20 cellular contexts compared by ENCODE assay signal in genomic region chr2:152298754-152299153, GRCh38. TPM values are rescaled to one million over a fixed set of nuclear protein-coding genes. Genes with fewer than 3 reads are reported as not detected.
A peak's percentile ranks its signal among the peaks of the same experiment; 100 is the strongest.
DNase-seq lines count a peak whose midpoint lies in the region; ATAC-seq, FAIRE-seq and TF ChIP-seq lines count a peak whose summit lies in the region.
"Had no signal": no experiment of that assay in that cellular context is flagged by ENCODE, and none has a peak within 500 bp of the region (broad histone marks: within the 10 kb centered on the region; RNA-seq: fewer than 3 reads in every experiment).

No MANE protein-coding gene starts in this region.

- WGBS in mesendoderm (ENCODE audit: extremely low coverage, insufficient coverage, low lambda C conversion rate) = no CpG with 5 or more reads among the region's 1 CpG

- H3K4ac ChIP-seq in mesendoderm (ENCODE audit: low read depth, low read length) = no peak overlapping the region

- TF ChIP-seq CTCF in GM23338 (conservative IDR thresholded peaks at IDR 0.05; ENCODE audit: low read depth in 2 of 2) (no peak), bronchial epithelial cell (IDR thresholded peaks at IDR 0.05; ENCODE audit: insufficient read depth, low read length, severe bottlenecking) (no peak), RWPE1 (conservative IDR thresholded peaks at IDR 0.05; ENCODE audit: low read depth) (no peak)

- H3K27ac ChIP-seq in GM23338 (ENCODE audit: low read depth) = no peak overlapping the region
- H3K27ac ChIP-seq in mesendoderm (ENCODE audit: low read depth, low read length) = no peak overlapping the region
- H3K27ac ChIP-seq in RWPE1 = no peak overlapping the region
- H3K27ac ChIP-seq: BLaER1 had no signal

- peak; percentile 7 for DNase-seq in GM23338 (ENCODE audit: low spot score)
- DNase-seq in NCI-H460 (ENCODE audit: extremely low read depth, low read depth) = peak; percentile 8
- DNase-seq in bronchial epithelial cell (ENCODE audit: low read depth) = peak; percentile 81
- DNase-seq in mesendoderm = peak; percentile 8
- no peak for DNase-seq in RWPE1 (ENCODE audit: low spot score)
- no peak for DNase-seq in activated effector memory CD4-positive, alpha-beta T cell treated with Interleukin-2 at 50 U/mL for 16 hours
- DNase-seq: activated CD4-positive, alpha-beta T cell treated with anti-CD3 and anti-CD28 coated beads for 48 hours; activated naive CD4-positive, alpha-beta T cell treated with anti-CD3 and anti-CD28 coated beads, Interleukin-2, amount 50 U/mL, for 16 hours; glutamatergic neuron; mesenchymal stem cell; MV-4-11; NCI-H2171; retina; SIG-M5; stimulated activated CD4-positive, alpha-beta T cell treated with anti-CD3 and anti-CD28 coated beads, Interleukin-2, amount 100 ng/mL, for 24 hours; T-helper 9 cell had no signal

- no peak overlapping the region for H3K9ac ChIP-seq in mesendoderm (ENCODE audit: low read length)
- H3K9ac ChIP-seq: BLaER1 had no signal

- no peak overlapping the region for H3K23ac ChIP-seq in mesendoderm (ENCODE audit: low read length)

- peaks cover 2% of the 10 kb centered on the region for H3K27me3 Mint-ChIP-seq in GM23338 (ENCODE audit: insufficient read depth, low read depth, poor library complexity)

- peak overlapping the region; percentile 60 for H3K27ac Mint-ChIP-seq in GM23338

- H3K27me3 ChIP-seq in GM23338 (ENCODE audit: insufficient read depth) = no peaks in the 10 kb centered on the region
- H3K27me3 ChIP-seq in bronchial epithelial cell (ENCODE audit: control insufficient read depth, insufficient read depth, low read length) = no peaks in the 10 kb centered on the region
- H3K27me3 ChIP-seq in mesendoderm (ENCODE audit: insufficient read depth, low read length, poor library complexity) = no peaks in the 10 kb centered on the region
- H3K27me3 ChIP-seq: BLaER1 had no signal

- no peak overlapping the region for H2BK120ac ChIP-seq in mesendoderm (ENCODE audit: low read depth, low read length)

- H3K4me1 Mint-ChIP-seq in GM23338 = peaks cover 6% of the 10 kb centered on the region
- H3K4me1 Mint-ChIP-seq: central memory CD8-positive, alpha-beta T cell had no signal

- H3K9me2 ChIP-seq in GM23338 (ENCODE audit: insufficient read depth) = no peaks in the 10 kb centered on the region

- no peaks in the 10 kb centered on the region for H3K36me3 Mint-ChIP-seq in GM23338 (ENCODE audit: low read depth)

- no peaks in the 10 kb centered on the region for H3F3A ChIP-seq in GM23338 (replicated peaks; ENCODE audit: low read depth)

- H3K4me2 ChIP-seq in GM23338 (no peak overlapping the region), mesendoderm (ENCODE audit: low read length) (no peak overlapping the region)
- H3K4me2 ChIP-seq: BLaER1 had no signal

- H3K9me3 Mint-ChIP-seq in GM23338 = no peaks in the 10 kb centered on the region

- ATAC-seq in GM23338 (no peak), HG02610 (IDR thresholded peaks at IDR 0.05; ENCODE audit: unreplicated experiment) (no peak)

- no peaks in the 10 kb centered on the region for H3K79me1 ChIP-seq in mesendoderm (ENCODE audit: low read length)

- no peak overlapping the region for H2AFZ ChIP-seq in GM23338

- no peak overlapping the region for H3K56ac ChIP-seq in mesendoderm (ENCODE audit: low read length)

- H3K4me3 ChIP-seq in GM23338 = no peak overlapping the region
- H3K4me3 ChIP-seq in bronchial epithelial cell (ENCODE audit: low read depth, low read length) = no peak overlapping the region
- H3K4me3 ChIP-seq in mesendoderm (ENCODE audit: low read length) = no peak overlapping the region
- H3K4me3 ChIP-seq: BLaER1 had no signal

- H3K4me1 ChIP-seq in GM23338 (ENCODE audit: insufficient read depth) = 0 out of 2 replicates have a peak, but pooled peaks cover 4% of the 10 kb centered on the region
- H3K4me1 ChIP-seq in mesendoderm (ENCODE audit: control insufficient read depth, low read depth, low read length) = no peaks in the 10 kb centered on the region
- H3K4me1 ChIP-seq: BLaER1 had no signal

- H3K18ac ChIP-seq in mesendoderm (ENCODE audit: low read length) = no peak overlapping the region

- no peak overlapping the region for H2BK15ac ChIP-seq in mesendoderm (replicated peaks; ENCODE audit: low read depth)

- no peak overlapping the region for H2AK5ac ChIP-seq in mesendoderm (ENCODE audit: low read length)

- H4K8ac ChIP-seq in mesendoderm (ENCODE audit: low read depth, low read length) = no peak overlapping the region

- FAIRE-seq in bronchial epithelial cell (lab: Jason Lieb, UNC) = no peak
- FAIRE-seq: islet of Langerhans had no signal

- no peak overlapping the region for H2BK5ac ChIP-seq in mesendoderm (ENCODE audit: low read length)

- H4K20me1 ChIP-seq in GM23338 (replicated peaks; ENCODE audit: insufficient read depth) = no peaks in the 10 kb centered on the region
- H4K20me1 ChIP-seq: BLaER1 had no signal

- no peak overlapping the region for H4K5ac ChIP-seq in mesendoderm (ENCODE audit: low read length)

- H3K36me3 ChIP-seq in GM23338 (ENCODE audit: insufficient read depth) = no peaks in the 10 kb centered on the region
- H3K36me3 ChIP-seq in bronchial epithelial cell (ENCODE audit: control insufficient read depth, insufficient read depth, low read length) = no peaks in the 10 kb centered on the region
- H3K36me3 ChIP-seq in mesendoderm (ENCODE audit: control insufficient read depth, insufficient read depth, low read length) = no peaks in the 10 kb centered on the region
- H3K36me3 ChIP-seq: BLaER1 had no signal

- CTCF ChIA-PET in RWPE1 (lab: Yijun Ruan, JAX) = no interaction called here

- H3K4me3 Mint-ChIP-seq in GM23338 = no peak overlapping the region
- H3K4me3 Mint-ChIP-seq: central memory CD8-positive, alpha-beta T cell had no signal

- POLR2A ChIA-PET in RWPE1 (lab: Yijun Ruan, JAX; ENCODE audit: low non-redundant PET) = no interaction called here

- H3K79me2 ChIP-seq in GM23338 (replicated peaks; ENCODE audit: insufficient read depth) = no peaks in the 10 kb centered on the region
- no peaks in the 10 kb centered on the region for H3K79me2 ChIP-seq in mesendoderm (ENCODE audit: control insufficient read depth, insufficient read depth, low read length)

TF ChIP-seq in GM23338, 12 proteins besides CTCF, POLR2A, EP300 and RAD21 (continues in another document):
- TF ChIP-seq NANOG (IDR thresholded peaks at IDR 0.05; ENCODE audit: borderline replicate concordance) (no peak), CREB1 (CRISPR knock-in tag; IDR thresholded peaks at IDR 0.05; ENCODE audit: low read depth) (no peak), ZNF331 (CRISPR knock-in tag; IDR thresholded peaks at IDR 0.05; ENCODE audit: low read depth) (no peak), POLR2AphosphoS5 (IDR thresholded peaks at IDR 0.05; ENCODE audit: low read depth) (no peak), JUNB (IDR thresholded peaks at IDR 0.05; ENCODE audit: unreplicated experiment) (no peak), EZH2 (IDR thresholded peaks at IDR 0.05; ENCODE audit: low read depth, unreplicated experiment) (no peak), REST (IDR thresholded peaks at IDR 0.05; ENCODE audit: unreplicated experiment) (no peak), ZNF114 (CRISPR knock-in tag; IDR thresholded peaks at IDR 0.05) (no peak), EZH2phosphoT487 (IDR thresholded peaks at IDR 0.05; ENCODE audit: unreplicated experiment) (no peak)

RNA-seq across cellular contexts. Expression of gene FMNL2, which starts 36.2 kb away (rescaled TPM):
- 43.0 and 45.4 TPM in 2 replicates for total RNA-seq in GM23338 (2014; rRNA removed; shearing (Covaris generic))
- polyA plus RNA-seq in GM23338 (2016; fragmentation: Nextera tagmentation; extraction: Ambion mirVana) = 14.5 and 16.5 TPM in 2 replicates
- total RNA-seq in NCI-H460 (2014; rRNA removed; shearing (Covaris generic)) = 80.5 and 98.0 TPM in 2 replicates
- polyA plus RNA-seq in NCI-H460 (2014; cell fraction: nucleus; rRNA removed) = 47.5 and 68.0 TPM in 2 replicates
- 15.1 and 24.7 TPM in 2 replicates for total RNA-seq in bronchial epithelial cell
- polyA plus RNA-seq in mesendoderm (2013, experiment 1 of 2) = 23.6 TPM
- 23.3 TPM for polyA plus RNA-seq in mesendoderm (2013, experiment 2 of 2)

Comparison
In these comparisons a context has a peak if more than half of its experiments do, and no peak if none do; other contexts are left out.
1. DNase-seq: peak in GM23338 (single experiment), NCI-H460 (single experiment), bronchial epithelial cell (single experiment) and mesendoderm (single experiment); none in RWPE1 (single experiment) and activated effector memory CD4-positive, alpha-beta T cell treated with Interleukin-2 at 50 U/mL for 16 hours (single experiment).